Comparison of ENCODE assay signal across 29 cellular contexts in genomic region chr2:221077799-221078198, GRCh38.
"Had no signal": no experiment of that assay in that cellular context is flagged by ENCODE, and none has a peak within 500 bp of the region (broad histone marks: within the 10 kb centered on the region; RNA-seq: fewer than 3 reads in every experiment).

No MANE protein-coding gene starts in this region.

- H3K27ac ChIP-seq: ascending aorta, cardiac muscle cell, VCaP had no signal

- H3K27me3 ChIP-seq: ascending aorta, cardiac muscle cell had no signal

- DNase-seq: activated B cell treated with CpG ODN at 0.5 μM for 24 hours; activated CD4-positive, alpha-beta memory T cell treated with anti-CD3 and anti-CD28 coated beads for 36 hours; activated CD4-positive, alpha-beta T cell treated with anti-CD3 and anti-CD28 coated beads for 4 hours; activated CD4-positive, alpha-beta T cell treated with anti-CD3 and anti-CD28 coated beads, Interleukin-2, amount 10 ng/mL, durations not matched to agents 24 days and 14 days; activated CD4-positive, alpha-beta T cell treated with anti-CD3 and anti-CD28 coated beads, Interleukin-2, amount 50 U/mL, for 1 hour; activated CD4-positive, alpha-beta T cell treated with anti-CD3 and anti-CD28 coated beads, Interleukin-2, amount 50 U/mL, for 4 hours; activated CD4-positive, CD25-positive, alpha-beta regulatory T cell treated with anti-CD3 and anti-CD28 coated beads, Interleukin-2, amount 50 U/mL, for 72 hours; activated CD8-positive, alpha-beta memory T cell treated with anti-CD3 and anti-CD28 coated beads, Interleukin-2, amount 50 U/mL, for 4 hours; activated CD8-positive, alpha-beta T cell treated with anti-CD3 and anti-CD28 coated beads for 36 hours; activated effector memory CD4-positive, alpha-beta T cell treated with anti-CD3 and anti-CD28 coated beads, Interleukin-2, amount 50 U/mL, for 16 hours; activated gamma-delta T cell treated with Interleukin-2 at 50 U/mL for 16 hours; activated naive CD4-positive, alpha-beta T cell; activated naive CD4-positive, alpha-beta T cell treated with anti-CD3 and anti-CD28 coated beads, Interleukin-2, amount 10 ng/mL, durations not matched to agents 7 days and 5 days; activated naive CD8-positive, alpha-beta T cell treated with anti-CD3 and anti-CD28 coated beads, Interleukin-2, amount 10 ng/mL, durations not matched to agents 7 days and 5 days; activated naive CD8-positive, alpha-beta T cell treated with anti-CD3 and anti-CD28 coated beads, Interleukin-2, amount 50 U/mL, for 24 hours; activated T-cell treated with anti-CD3 and anti-CD28 coated beads for 4 hours; activated T-cell treated with anti-CD3 and anti-CD28 coated beads, Interleukin-2, amount 50 U/mL, for 1 hour; activated T-cell treated with anti-CD3 and anti-CD28 coated beads, Interleukin-2, amount 50 U/mL, for 4 hours; activated T-cell treated with anti-CD3 and anti-CD28 coated beads, Interleukin-2, amount 50 U/mL, for 72 hours; amygdala; T-helper 1 cell; T-helper 2 cell; T-helper 9 cell had no signal

- H3K4me1 ChIP-seq: ascending aorta had no signal

- FAIRE-seq: bronchial epithelial cell, TTC549 had no signal

- ATAC-seq: activated CD8-positive, alpha-beta T cell treated with anti-CD3 and anti-CD28 coated beads for 36 hours; activated naive CD8-positive, alpha-beta T cell treated with anti-CD3 and anti-CD28 coated beads, Interleukin-2, amount 50 U/mL, for 24 hours; activated T-cell treated with anti-CD3 and anti-CD28 coated beads, Interleukin-2, amount 50 U/mL, for 4 hours; activated T-cell treated with anti-CD3 and anti-CD28 coated beads, Interleukin-2, amount 50 U/mL, for 72 hours; activated T-helper 17 cell treated with anti-CD3 and anti-CD28 coated beads, Interleukin-2, amount 50 U/mL, for 72 hours had no signal

- H3K36me3 ChIP-seq: ascending aorta, cardiac muscle cell had no signal

- H3K4me3 ChIP-seq: ascending aorta, cardiac muscle cell had no signal

- H3K9me3 ChIP-seq: ascending aorta had no signal
